Comparison of ENCODE assay signal across 26 cellular contexts in genomic region chr2:143347901-143348300, GRCh38.
"Had no signal": no experiment of that assay in that cellular context is flagged by ENCODE, and none has a peak within 500 bp of the region (broad histone marks: within the 10 kb centered on the region; RNA-seq: fewer than 3 reads in every experiment).

No MANE protein-coding gene starts in this region.

- H3K4me2 ChIP-seq: neural progenitor cell, smooth muscle cell had no signal

- H3K4me3 Mint-ChIP-seq: dendritic cell treated with granulocyte-macrophage colony-stimulating factor and Interleukin-4, amounts not matched to agents 40 ng/mL and 50 ng/mL, for 4 days; effector memory CD8-positive, alpha-beta T cell; immature natural killer cell; memory B cell; mesothelial cell of epicardium; natural killer cell treated with Interleukin-12 subunit alpha and Interleukin-12 subunit beta and Interleukin-15 and Interleukin-18, amount 100 ng/mL, for 72 hours; neural progenitor cell; type B pancreatic cell had no signal

- H3K36me3 ChIP-seq: esophagus muscularis mucosa, gastrocnemius medialis, heart right ventricle, left ventricle myocardium inferior, lower lobe of right lung, neural progenitor cell, ovary, suprapubic skin, thyroid gland had no signal

- H3K4me1 ChIP-seq: esophagus muscularis mucosa, gastrocnemius medialis, heart right ventricle, left ventricle myocardium inferior, lower lobe of right lung, neural progenitor cell, suprapubic skin, thyroid gland had no signal

- H3K9me3 Mint-ChIP-seq: dendritic cell treated with granulocyte-macrophage colony-stimulating factor and Interleukin-4, amounts not matched to agents 40 ng/mL and 50 ng/mL, for 4 days; effector memory CD8-positive, alpha-beta T cell; immature natural killer cell; memory B cell; natural killer cell treated with Interleukin-12 subunit alpha and Interleukin-12 subunit beta and Interleukin-15 and Interleukin-18, amount 100 ng/mL, for 72 hours; neural progenitor cell; type B pancreatic cell had no signal

- H3K27me3 ChIP-seq: esophagus muscularis mucosa, gastrocnemius medialis, heart right ventricle, neural progenitor cell, ovary, suprapubic skin, thyroid gland had no signal

- H3K9ac ChIP-seq: neural progenitor cell had no signal

- FAIRE-seq: kidney, urothelium cell line had no signal

- ATAC-seq: effector memory CD8-positive, alpha-beta T cell; gastrocnemius medialis; heart right ventricle; left cardiac atrium; lower lobe of right lung; natural killer cell treated with Interleukin-12 subunit alpha and Interleukin-12 subunit beta and Interleukin-15 and Interleukin-18, amount 100 ng/mL, for 72 hours; right cardiac atrium; stimulated activated naive CD8-positive, alpha-beta T cell treated with anti-CD3 and anti-CD28 coated beads, Interleukin-15, Interleukin-2, amounts not matched to agents 100 U/mL and 50 U/mL, for 24 hours had no signal

- H3K9me3 ChIP-seq: esophagus muscularis mucosa, gastrocnemius medialis, heart right ventricle, left ventricle myocardium inferior, lower lobe of right lung, ovary, suprapubic skin, thyroid gland had no signal

- H3K27me3 Mint-ChIP-seq: dendritic cell treated with granulocyte-macrophage colony-stimulating factor and Interleukin-4, amounts not matched to agents 40 ng/mL and 50 ng/mL, for 4 days; effector memory CD8-positive, alpha-beta T cell; memory B cell; natural killer cell treated with Interleukin-12 subunit alpha and Interleukin-12 subunit beta and Interleukin-15 and Interleukin-18, amount 100 ng/mL, for 72 hours had no signal

- H3K36me3 Mint-ChIP-seq: immature natural killer cell; mesothelial cell of epicardium; natural killer cell treated with Interleukin-12 subunit alpha and Interleukin-12 subunit beta and Interleukin-15 and Interleukin-18, amount 100 ng/mL, for 72 hours; neural progenitor cell; type B pancreatic cell had no signal

- DNase-seq: effector memory CD8-positive, alpha-beta T cell; gastrocnemius medialis; heart right ventricle; hypothalamus; immature natural killer cell; kidney; left cardiac atrium; left ventricle myocardium inferior; lower lobe of right lung; nucleus accumbens; ovary; right cardiac atrium; stimulated activated CD4-positive, alpha-beta T cell treated with anti-CD3 and anti-CD28 coated beads, Interleukin-2, amount 100 ng/mL, for 48 hours; stimulated activated naive CD8-positive, alpha-beta T cell treated with anti-CD3 and anti-CD28 coated beads, Interleukin-15, Interleukin-2, amounts not matched to agents 100 U/mL and 50 U/mL, for 24 hours; thyroid gland had no signal

- H3K4me1 Mint-ChIP-seq: mesothelial cell of epicardium, neural progenitor cell had no signal

- H3K27ac Mint-ChIP-seq: dendritic cell treated with granulocyte-macrophage colony-stimulating factor and Interleukin-4, amounts not matched to agents 40 ng/mL and 50 ng/mL, for 4 days; immature natural killer cell; memory B cell; mesothelial cell of epicardium; natural killer cell treated with Interleukin-12 subunit alpha and Interleukin-12 subunit beta and Interleukin-15 and Interleukin-18, amount 100 ng/mL, for 72 hours; neural progenitor cell; type B pancreatic cell had no signal

- H3K4me3 ChIP-seq: esophagus muscularis mucosa, gastrocnemius medialis, heart right ventricle, left ventricle myocardium inferior, lower lobe of right lung, neural progenitor cell, ovary, smooth muscle cell, suprapubic skin, thyroid gland had no signal

- H3K27ac ChIP-seq: epithelial cell of prostate, esophagus muscularis mucosa, gastrocnemius medialis, heart right ventricle, left ventricle myocardium inferior, lower lobe of right lung, neural progenitor cell, ovary, suprapubic skin, thyroid gland had no signal
